ENCODE assay signal across 19 cellular contexts in genomic region chr15:29704950-29705597, GRCh38.
"Had no signal": no experiment of that assay in that cellular context is flagged by ENCODE, and none has a peak within 500 bp of the region (broad histone marks: within the 10 kb centered on the region; RNA-seq: fewer than 3 reads in every experiment).

No MANE protein-coding gene starts in this region.

- H3K9me3 ChIP-seq: esophagus muscularis mucosa, gastrocnemius medialis, pancreas, psoas muscle, spleen, tibial nerve had no signal

- H3K27me3 ChIP-seq: dorsolateral prefrontal cortex, esophagus muscularis mucosa, gastrocnemius medialis, neural progenitor cell, pancreas, spleen, tibial nerve had no signal

- H3K4me1 ChIP-seq: esophagus muscularis mucosa, gastrocnemius medialis, neural progenitor cell, psoas muscle, spleen, tibial nerve had no signal

- H3K9me3 Mint-ChIP-seq: natural killer cell; neural progenitor cell; stimulated activated memory B cell treated with anti-CD40 and anti-IgM and Interleukin-4, amounts not matched to agents 10 μg/mL and 1 μg/mL and 100 μg/mL, for 72 hours; stimulated activated naive CD8-positive, alpha-beta T cell treated with anti-CD3 and anti-CD28 coated beads, Interleukin-15, Interleukin-2, amounts not matched to agents 100 ng/mL and 50 ng/mL, for 24 hours had no signal

- H3K4me1 Mint-ChIP-seq: natural killer cell; neural progenitor cell; stimulated activated memory B cell treated with anti-CD40 and anti-IgM and Interleukin-4, amounts not matched to agents 10 μg/mL and 1 μg/mL and 100 μg/mL, for 72 hours had no signal

- H3K4me3 Mint-ChIP-seq: natural killer cell; neural progenitor cell; stimulated activated memory B cell treated with anti-CD40 and anti-IgM and Interleukin-4, amounts not matched to agents 10 μg/mL and 1 μg/mL and 100 μg/mL, for 72 hours; stimulated activated naive CD8-positive, alpha-beta T cell treated with anti-CD3 and anti-CD28 coated beads, Interleukin-15, Interleukin-2, amounts not matched to agents 100 ng/mL and 50 ng/mL, for 24 hours had no signal

- H3K27ac Mint-ChIP-seq: natural killer cell; neural progenitor cell; stimulated activated memory B cell treated with anti-CD40 and anti-IgM and Interleukin-4, amounts not matched to agents 10 μg/mL and 1 μg/mL and 100 μg/mL, for 72 hours; stimulated activated naive CD8-positive, alpha-beta T cell treated with anti-CD3 and anti-CD28 coated beads, Interleukin-15, Interleukin-2, amounts not matched to agents 100 ng/mL and 50 ng/mL, for 24 hours had no signal

- ATAC-seq: gastrocnemius medialis; left colon; pancreas; psoas muscle; sciatic nerve; stimulated activated memory B cell treated with anti-CD40 and anti-IgM and Interleukin-4, amounts not matched to agents 10 μg/mL and 1 μg/mL and 100 μg/mL, for 72 hours had no signal

- H3K27me3 Mint-ChIP-seq: stimulated activated memory B cell treated with anti-CD40 and anti-IgM and Interleukin-4, amounts not matched to agents 10 μg/mL and 1 μg/mL and 100 μg/mL, for 72 hours; stimulated activated naive CD8-positive, alpha-beta T cell treated with anti-CD3 and anti-CD28 coated beads, Interleukin-15, Interleukin-2, amounts not matched to agents 100 ng/mL and 50 ng/mL, for 24 hours had no signal

- H3K4me3 ChIP-seq: dorsolateral prefrontal cortex, esophagus muscularis mucosa, gastrocnemius medialis, neural progenitor cell, pancreas, psoas muscle, spleen, tibial nerve had no signal

- DNase-seq: cortex of kidney; dorsolateral prefrontal cortex; effector CD8-positive, alpha-beta T cell; gastrocnemius medialis; hippocampal formation; left colon; natural killer cell; pancreas; psoas muscle; spleen; stimulated activated CD4-positive, alpha-beta T cell treated with anti-CD3 and anti-CD28 coated beads, Interleukin-15, amount 100 ng/mL, for 24 hours; stimulated activated CD4-positive, alpha-beta T cell treated with anti-CD3 and anti-CD28 coated beads, Interleukin-1b, Interleukin-23, amount 100 ng/mL, for 48 hours; stimulated activated CD4-positive, alpha-beta T cell treated with anti-CD3 and anti-CD28 coated beads, Interleukin-4, amount 100 ng/mL, for 24 hours had no signal

- H3K27ac ChIP-seq: esophagus muscularis mucosa, gastrocnemius medialis, neural progenitor cell, pancreas, psoas muscle, spleen, tibial nerve had no signal

- H3K36me3 Mint-ChIP-seq: natural killer cell; stimulated activated memory B cell treated with anti-CD40 and anti-IgM and Interleukin-4, amounts not matched to agents 10 μg/mL and 1 μg/mL and 100 μg/mL, for 72 hours had no signal
